ENCODE assay signal across 19 cellular contexts in the genomic region with DNA sequence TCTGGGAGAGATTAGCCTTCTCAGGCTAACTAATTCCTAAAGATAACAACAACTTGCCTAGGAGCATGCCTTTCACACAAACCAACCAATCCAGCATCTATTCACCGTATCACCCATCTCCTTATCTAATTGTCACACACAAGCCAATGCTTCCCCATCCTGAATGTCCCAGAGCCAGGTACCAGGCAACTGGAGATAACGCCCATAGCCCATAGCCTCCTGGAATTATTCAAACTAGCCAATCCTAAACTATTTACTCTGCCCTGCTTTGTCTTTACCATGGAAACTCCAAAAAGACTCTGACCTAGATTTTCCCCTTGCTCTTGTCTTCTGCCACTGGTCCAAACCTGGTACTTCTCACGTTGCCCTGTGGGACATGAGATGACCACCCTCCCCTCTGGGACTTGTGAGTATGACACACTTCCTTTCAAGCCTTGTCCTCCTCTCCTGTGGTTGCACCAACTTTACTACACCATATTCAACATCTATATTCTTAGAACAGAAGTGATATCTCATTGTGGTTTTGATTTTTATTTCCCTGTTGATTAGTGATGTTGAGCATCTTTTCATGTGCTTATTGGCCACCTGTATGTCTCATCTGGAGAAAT.
"Had no signal": no experiment of that assay in that cellular context is flagged by ENCODE, and none has a peak within 500 bp of the region (broad histone marks: within the 10 kb centered on the region; RNA-seq: fewer than 3 reads in every experiment).

No MANE protein-coding gene starts in this region.

- H3K36me3 Mint-ChIP-seq: type B pancreatic cell had no signal

- H3K4me1 ChIP-seq: body of pancreas, esophagus squamous epithelium, lower lobe of right lung, right atrium auricular region had no signal

- H3K27me3 ChIP-seq: body of pancreas, esophagus squamous epithelium, right atrium auricular region had no signal

- H3K4me3 ChIP-seq: body of pancreas, esophagus squamous epithelium, lower lobe of right lung, right atrium auricular region had no signal

- H3K27ac Mint-ChIP-seq: activated naive CD8-positive, alpha-beta T cell; effector memory CD8-positive, alpha-beta T cell; mesothelial cell of epicardium; progenitor cell of endocrine pancreas; stimulated activated naive CD8-positive, alpha-beta T cell treated with anti-CD3 and anti-CD28 coated beads, Interleukin-15, Interleukin-2, amounts not matched to agents 100 ng/mL and 50 ng/mL, for 24 hours; type B pancreatic cell had no signal

- H3K36me3 ChIP-seq: esophagus squamous epithelium, lower lobe of right lung, right atrium auricular region had no signal

- DNase-seq: activated CD4-positive, alpha-beta T cell treated with anti-CD3 and anti-CD28 coated beads for 1 hour; amygdala; body of pancreas; caudate nucleus; effector memory CD8-positive, alpha-beta T cell; esophagus squamous epithelium; hippocampal formation; lower lobe of right lung; occipital lobe; stimulated activated CD4-positive, alpha-beta T cell treated with anti-CD3 and anti-CD28 coated beads, Interleukin-12 subunit alpha, Interleukin-12 subunit beta, amount 100 ng/mL, for 4 hours; stimulated activated CD4-positive, alpha-beta T cell treated with anti-CD3 and anti-CD28 coated beads, Interleukin-1b, Interleukin-23, amount 100 ng/mL, for 48 hours; stimulated activated CD8-positive, alpha-beta memory T cell treated with anti-CD3 and anti-CD28 coated beads, Interleukin-4, amount 100 ng/mL, for 48 hours had no signal

- H3K9me3 ChIP-seq: body of pancreas, esophagus squamous epithelium, lower lobe of right lung had no signal

- H3K4me3 Mint-ChIP-seq: activated naive CD8-positive, alpha-beta T cell; effector memory CD8-positive, alpha-beta T cell; mesothelial cell of epicardium; stimulated activated naive CD8-positive, alpha-beta T cell treated with anti-CD3 and anti-CD28 coated beads, Interleukin-15, Interleukin-2, amounts not matched to agents 100 ng/mL and 50 ng/mL, for 24 hours; type B pancreatic cell had no signal

- ATAC-seq: body of pancreas; effector memory CD8-positive, alpha-beta T cell; lower lobe of right lung had no signal

- H3K27ac ChIP-seq: body of pancreas, esophagus squamous epithelium, lower lobe of right lung, right atrium auricular region, VCaP had no signal
